Comparison of ENCODE assay signal across 8 cellular contexts in the genomic region with DNA sequence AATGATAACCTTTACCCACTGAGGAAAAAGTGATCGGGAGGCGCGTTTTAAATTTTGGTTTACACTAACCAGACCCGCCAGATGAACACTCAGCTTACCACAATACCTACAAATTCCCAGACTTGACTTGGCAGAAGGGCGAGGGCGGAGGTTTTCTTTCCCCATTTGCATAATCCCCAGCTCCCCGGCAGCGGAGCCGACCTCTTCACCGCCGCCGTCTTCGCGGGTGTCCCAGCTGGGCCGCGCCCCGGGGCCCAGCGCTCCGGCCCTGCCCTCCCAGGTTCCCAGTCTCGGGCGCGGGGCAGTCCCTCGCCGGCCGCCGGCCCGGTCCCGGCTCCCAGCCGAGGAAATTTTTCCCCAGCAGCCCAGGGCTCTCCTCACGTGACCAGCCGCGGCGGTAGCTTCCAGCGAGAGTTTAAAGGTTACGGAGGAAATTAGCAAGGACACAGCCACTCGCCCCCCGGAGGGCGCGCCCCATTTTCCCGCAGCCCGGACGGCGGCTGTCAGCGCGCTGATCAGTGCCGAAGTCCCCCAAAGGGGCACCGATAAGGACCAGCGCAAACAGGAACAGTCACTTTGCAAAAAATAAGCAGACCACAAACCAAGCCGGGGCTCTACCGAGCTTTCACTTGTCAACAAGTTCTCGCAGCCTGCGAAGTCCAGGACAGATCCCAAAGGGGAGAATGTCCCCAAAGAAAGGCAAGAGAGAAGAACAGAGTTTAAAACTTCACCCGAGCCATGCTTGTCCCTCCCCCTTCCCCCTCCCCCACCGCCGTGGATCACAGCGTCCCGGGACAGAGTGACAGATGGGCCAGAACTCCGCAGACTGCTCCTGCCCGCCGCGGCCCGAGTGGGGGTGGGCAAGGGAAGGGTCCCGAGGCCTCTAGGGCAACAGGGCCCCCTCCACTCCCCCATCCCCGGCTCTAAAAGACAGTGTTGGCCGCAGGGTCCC. TPM values are rescaled to one million over a fixed set of nuclear protein-coding genes. Genes with fewer than 3 reads are reported as not detected.
DNase-seq lines count a peak whose midpoint lies in the region; ATAC-seq and TF ChIP-seq lines count a peak whose summit lies in the region.

No MANE protein-coding gene starts in this region.

- H2AFZ ChIP-seq in neuron (ENCODE audit: low read depth, low read length), result peak overlapping the region; percentile 91

- 1 to 4% methylated on average over 15 to 29 of the region's 65 CpGs for WGBS in thyroid gland, 2 donors

- H3K9me3 ChIP-seq in neuron (ENCODE audit: low read length), result peaks cover 1% of the 10 kb centered on the region
- H3K9me3 ChIP-seq in thyroid gland, result no peaks in the 10 kb centered on the region

- H3K4me3 ChIP-seq in neuron (ENCODE audit: low read length) (peak overlapping the region; percentile 82), thyroid gland (replicated peaks in 1 of 3) (peak overlapping the region; percentile 38 to 78 (median 64))

- H3K27me3 ChIP-seq in foreskin keratinocyte (peaks cover 9% of the 10 kb centered on the region), neuron (ENCODE audit: insufficient read depth, low read length) (no peaks in the 10 kb centered on the region), thyroid gland (no peaks in the 10 kb centered on the region)

- TF ChIP-seq CTCF in foreskin keratinocyte (conservative IDR thresholded peaks at IDR 0.05) (no peak), thyroid gland (IDR thresholded peaks at IDR 0.05) (peak in 1 of 6 experiments; percentile 8)

- in situ Hi-C loops in ACHN (cut with HindIII; ENCODE audit: low pct_ligation_motif_present, low pct_unique_long_range_greater_than_20kb, low sequenced_read_pairs), result loop anchor here (25.0 kb wide), 1 partner anchor 287 kb away; no protein-coding TSS in a partner anchor

- TF ChIP-seq POLR2A in thyroid gland (IDR thresholded peaks at IDR 0.05), result peak in 1 of 2 donors; percentile 62

- H3K27ac ChIP-seq in foreskin keratinocyte (peak overlapping the region; percentile 61), thyroid gland (peak overlapping the region; percentile 93 to 99 (median 94))

- intact Hi-C loops in thyroid gland (cut with DNase I), result no loop called here

- DNase-seq in ACHN (peak; percentile 47), activated gamma-delta T cell treated with Interleukin-2 at 50 U/mL for 16 hours (peak; percentile 47), foreskin keratinocyte (peak in 1 of 2 donors; percentile 56), thyroid gland (peak; percentile 82)

- H3K36me3 ChIP-seq in neuron (ENCODE audit: insufficient read depth, low read length), result no peaks in the 10 kb centered on the region
- no peaks in the 10 kb centered on the region for H3K36me3 ChIP-seq in thyroid gland

- ATAC-seq in GM18520 (IDR thresholded peaks at IDR 0.05; ENCODE audit: unreplicated experiment) (peak; percentile 17), HG03097 (IDR thresholded peaks at IDR 0.05; ENCODE audit: low FRiP score, unreplicated experiment) (peak; percentile 24), foreskin keratinocyte (peak; percentile 37)

- H3K4me1 ChIP-seq in foreskin keratinocyte (no peaks in the 10 kb centered on the region), neuron (ENCODE audit: insufficient read depth, low read length) (peaks cover 42% of the 10 kb centered on the region), thyroid gland (peaks cover 20 to 22% of the 10 kb centered on the region in 2 donors)

TF ChIP-seq in PFSK-1, 5 proteins besides CTCF, POLR2A, EP300 and RAD21:
- TF ChIP-seq FOXP2 (optimal IDR thresholded peaks at IDR 0.05; ENCODE audit: borderline replicate concordance, extremely low read depth, extremely low read length, insufficient read depth) (peak; percentile 16), TAF1 (IDR thresholded peaks at IDR 0.05; ENCODE audit: borderline replicate concordance, insufficient read depth, low read length) (no peak), SIN3A (IDR thresholded peaks at IDR 0.05; ENCODE audit: borderline replicate concordance, insufficient read depth, low read length) (peak; percentile 33; the same call in 1 of the 2 replicates)

RNA-seq across cellular contexts. Expression of a gene that starts 1.3 kb away (rescaled TPM):
- 21.4 TPM for polyA plus RNA-seq in PFSK-1 (2012; ENCODE audit: insufficient read length, low read depth)
- total RNA-seq in foreskin keratinocyte, result 2.5 and 2.6 TPM in 2 replicates
- polyA plus RNA-seq in foreskin keratinocyte, result 0.56 and 0.93 TPM in 2 replicates
- 10 to 100 TPM in 3 of 4 donors, 1 to 10 TPM in 1; 8.4 to 35.3 (median 15.2) TPM for total RNA-seq in thyroid gland

RNA-seq across cellular contexts. Expression of a gene that starts 39.1 kb away (rescaled TPM):
- polyA plus RNA-seq in PFSK-1 (2012; ENCODE audit: insufficient read length, low read depth), result 3.8 TPM
- total RNA-seq in foreskin keratinocyte (16.8 and 20.0 TPM in 2 replicates), thyroid gland (10 to 100 TPM; 23.1 to 33.3 (median 27.2) TPM)
- 6.9 and 8.0 TPM in 2 replicates for polyA plus RNA-seq in foreskin keratinocyte
